In the genomic region with DNA sequence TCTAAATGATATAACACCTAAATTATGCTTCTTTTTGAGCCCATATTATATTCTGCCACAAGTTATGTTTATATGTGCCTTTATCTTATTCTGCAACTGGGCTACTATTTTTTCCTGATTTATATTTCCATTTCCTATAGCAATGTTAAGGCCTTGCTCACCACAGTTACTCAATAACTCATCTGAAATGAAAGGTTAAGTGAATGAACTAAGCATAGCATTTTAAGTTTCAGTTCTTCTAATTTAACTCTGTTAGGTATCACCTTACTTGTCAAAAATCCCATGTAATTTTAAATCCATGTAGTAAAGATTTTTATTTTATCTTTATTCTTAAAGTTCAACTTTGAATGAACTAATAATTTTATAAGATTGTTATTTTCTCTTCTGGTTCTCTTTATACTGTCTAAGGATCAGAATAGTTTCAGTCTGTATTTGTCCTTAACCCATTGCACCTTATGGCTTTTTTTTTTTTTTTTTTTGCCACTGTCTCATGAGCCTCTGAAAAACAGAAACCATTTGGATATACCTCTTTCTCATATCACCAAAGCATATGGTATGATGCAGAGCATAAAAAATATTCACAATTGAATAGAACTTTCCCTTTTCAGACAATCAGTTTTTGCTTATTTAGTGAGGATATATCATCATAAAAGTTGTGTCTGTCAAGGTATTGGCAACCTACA, we compare ENCODE assay signal across 14 cellular contexts.
DNase-seq lines count a peak whose midpoint lies in the region; ATAC-seq and TF ChIP-seq lines count a peak whose summit lies in the region.
"Had no signal": no experiment of that assay in that cellular context is flagged by ENCODE, and none has a peak within 500 bp of the region (broad histone marks: within the 10 kb centered on the region; RNA-seq: fewer than 3 reads in every experiment).

No MANE protein-coding gene starts in this region.

- peaks cover 3 to 6% of the 10 kb centered on the region in 2 donors for H3K9me3 Mint-ChIP-seq in activated naive CD4-positive, alpha-beta T cell treated with anti-CD3 and anti-CD28 coated beads, Interleukin-2, amount 50 U/mL, for 72 hours

- no peak for DNase-seq in vagina (ENCODE audit: extremely low spot score in 2 of 2)
- no peak for DNase-seq in left colon
- DNase-seq in activated naive CD4-positive, alpha-beta T cell treated with anti-CD3 and anti-CD28 coated beads, Interleukin-2, amount 50 U/mL, for 72 hours (ENCODE audit: low spot score in 2 of 2): no peak
- DNase-seq in inferior parietal cortex (ENCODE audit: extremely low spot score): no peak
- DNase-seq: ACHN, NCI-H2107, small intestine, SW 1271 had no signal

- H3K27me3 ChIP-seq in vagina: no peaks in the 10 kb centered on the region
- H3K27me3 ChIP-seq: tibial nerve had no signal

- H3K4me3 ChIP-seq in vagina: no peak overlapping the region
- H3K4me3 ChIP-seq: tibial nerve had no signal

- H3K9me3 ChIP-seq in vagina: no peaks in the 10 kb centered on the region
- H3K9me3 ChIP-seq: tibial nerve had no signal

- H3K4me1 ChIP-seq in vagina: no peaks in the 10 kb centered on the region
- H3K4me1 ChIP-seq: tibial nerve had no signal

- H3K27ac Mint-ChIP-seq in activated naive CD4-positive, alpha-beta T cell treated with anti-CD3 and anti-CD28 coated beads, Interleukin-2, amount 50 U/mL, for 72 hours: no peak overlapping the region

- no peak for TF ChIP-seq POLR2A in GM18505 (IDR thresholded peaks at IDR 0.05; ENCODE audit: borderline replicate concordance, extremely low read depth, insufficient read depth, insufficient read length)
- TF ChIP-seq POLR2A in vagina (IDR thresholded peaks at IDR 0.05): no peak

- ATAC-seq in GM18505 (IDR thresholded peaks at IDR 0.05; ENCODE audit: unreplicated experiment) (peak; percentile 95), GM19463 (IDR thresholded peaks at IDR 0.05; ENCODE audit: unreplicated experiment) (peak; percentile 94), HG02798 (IDR thresholded peaks at IDR 0.05; ENCODE audit: poor library complexity, unreplicated experiment) (peak; percentile 88), HG03378 (IDR thresholded peaks at IDR 0.05; ENCODE audit: unreplicated experiment) (peak; percentile 98), left colon (no peak)
- no peak for ATAC-seq in activated naive CD4-positive, alpha-beta T cell treated with anti-CD3 and anti-CD28 coated beads, Interleukin-2, amount 50 U/mL, for 72 hours
- ATAC-seq: left lobe of liver had no signal

- no peak for TF ChIP-seq CTCF in vagina (IDR thresholded peaks at IDR 0.05)

- H3K36me3 ChIP-seq in vagina: no peaks in the 10 kb centered on the region
- H3K36me3 ChIP-seq: tibial nerve had no signal

- H3K27ac ChIP-seq in vagina: no peak overlapping the region
- H3K27ac ChIP-seq: tibial nerve had no signal

- intact Hi-C loops in vagina (cut with DNase I): no loop called here
- intact Hi-C loops in left colon (cut with DNase I, micrococcal nuclease): no loop called here

- no peaks in the 10 kb centered on the region for H3K36me3 Mint-ChIP-seq in activated naive CD4-positive, alpha-beta T cell treated with anti-CD3 and anti-CD28 coated beads, Interleukin-2, amount 50 U/mL, for 72 hours

Comparison
In these comparisons a context has a peak if more than half of its experiments do, and no peak if none do; other contexts are left out.
1. ATAC-seq: peak in GM18505 (single experiment), GM19463 (single experiment), HG02798 (single experiment) and HG03378 (single experiment); none in left colon (single experiment) and activated naive CD4-positive, alpha-beta T cell treated with anti-CD3 and anti-CD28 coated beads, Interleukin-2, amount 50 U/mL, for 72 hours (0 of 2).